In the genomic region with DNA sequence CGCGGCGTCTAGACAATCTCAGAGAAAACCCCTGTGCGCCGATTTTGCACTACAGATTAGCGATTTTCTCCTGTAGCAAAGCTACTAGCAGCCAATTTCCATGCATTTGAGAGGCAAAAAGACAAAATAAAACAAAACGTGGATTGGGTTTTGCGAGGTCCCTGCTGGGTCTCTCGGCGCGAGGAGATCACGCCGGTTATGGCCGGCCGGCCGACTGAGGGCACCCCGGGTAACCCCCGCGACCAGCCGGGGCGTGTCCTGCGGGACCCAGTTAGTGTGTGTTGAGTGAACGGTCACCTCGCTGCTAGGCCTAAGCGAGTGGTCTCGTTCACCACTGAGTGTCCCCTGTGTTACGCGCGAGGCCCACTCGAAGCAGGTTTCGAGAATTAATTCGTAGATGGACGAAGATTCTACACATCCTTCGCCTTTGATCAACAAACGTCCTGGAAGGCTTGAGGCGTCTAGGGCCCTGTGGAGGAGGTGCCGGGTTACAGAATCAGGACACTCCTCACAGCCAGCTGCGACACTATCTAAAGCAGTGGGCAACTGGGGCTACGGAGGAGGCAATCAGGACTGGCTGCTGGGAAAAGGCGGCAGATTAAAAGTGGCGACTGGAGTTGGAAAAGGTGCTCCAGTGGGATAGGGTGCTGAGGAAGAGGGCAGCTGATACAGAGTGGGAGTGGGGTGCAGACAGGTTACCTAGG, we compare ENCODE assay signal across 1 cellular context.
TF ChIP-seq lines count a peak whose summit lies in the region.

No MANE protein-coding gene starts in this region.

TF ChIP-seq in K562, 482 proteins besides CTCF, POLR2A, EP300 and RAD21:
- TF ChIP-seq ZNF347 (CRISPR knock-in tag; IDR thresholded peaks at IDR 0.05; ENCODE audit: low read depth) (no peak), CBX1 (IDR thresholded peaks at IDR 0.05; ENCODE audit: low read depth) (peak; percentile 14; the same call in 1 of the 2 replicates), ATF1 (CRISPR knock-in tag; IDR thresholded peaks at IDR 0.05) (no peak), ATF1 (tag; IDR thresholded peaks at IDR 0.05) (0 out of 2 replicates have a peak, but pooled peaks have one; percentile 30), ZFP36 (IDR thresholded peaks at IDR 0.05; ENCODE audit: low read depth, low read length, partially characterized antibody) (peak; percentile 79), SMAD1 (IDR thresholded peaks at IDR 0.05; ENCODE audit: low read depth, low read length, partially characterized antibody) (no peak), SMAD4 (CRISPR knock-in tag; conservative IDR thresholded peaks at IDR 0.05) (peak; percentile 95; the same call in 1 of the 2 replicates), RCOR1 (IDR thresholded peaks at IDR 0.05; ENCODE audit: borderline replicate concordance in 1 of 2, low read depth in 2 of 2, low read length in 2 of 2) (peak in 1 of 2 experiments; percentile 44; a peak in 1 of 4 replicates), GATAD2A (IDR thresholded peaks at IDR 0.05) (no peak), CBFA2T2 (conservative IDR thresholded peaks at IDR 0.05) (peak; percentile 55), BCOR (IDR thresholded peaks at IDR 0.05) (peak; percentile 5; the same call in 1 of the 2 replicates), CBFA2T3 (IDR thresholded peaks at IDR 0.05) (peak; percentile 74), MCM3 (IDR thresholded peaks at IDR 0.05) (no peak), TAL1 (IDR thresholded peaks at IDR 0.05) (peak; percentile 16; the same call in 1 of the 2 replicates), LCOR (CRISPR knock-in tag; IDR thresholded peaks at IDR 0.05) (peak; percentile 9; the same call in 1 of the 2 replicates), PTBP1 (IDR thresholded peaks at IDR 0.05; ENCODE audit: low read depth, low read length) (no peak), TCF3 (CRISPR knock-in tag; IDR thresholded peaks at IDR 0.05) (0 out of 2 replicates have a peak, but pooled peaks have one; percentile 5), FOXK2 (conservative IDR thresholded peaks at IDR 0.05 in 1 of 2, IDR thresholded peaks at IDR 0.05 in 1 of 2; ENCODE audit: low read depth in 2 of 2) (no peak), PRMT5 (CRISPR knock-in tag; IDR thresholded peaks at IDR 0.05) (no peak), ZNF431 (CRISPR knock-in tag; IDR thresholded peaks at IDR 0.05) (0 out of 2 replicates have a peak, but pooled peaks have one; percentile 38), ARID1B (IDR thresholded peaks at IDR 0.05) (peak; percentile 20; the same call in 1 of the 2 replicates), U2AF2 (optimal IDR thresholded peaks at IDR 0.05; ENCODE audit: low read depth, low read length) (no peak)
- TF ChIP-seq, protein P1, sequence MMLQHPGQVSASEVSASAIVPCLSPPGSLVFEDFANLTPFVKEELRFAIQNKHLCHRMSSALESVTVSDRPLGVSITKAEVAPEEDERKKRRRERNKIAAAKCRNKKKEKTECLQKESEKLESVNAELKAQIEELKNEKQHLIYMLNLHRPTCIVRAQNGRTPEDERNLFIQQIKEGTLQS (IDR thresholded peaks at IDR 0.05) = no peak
- TF ChIP-seq, protein P1 (CRISPR knock-in tag; conservative IDR thresholded peaks at IDR 0.05) = 0 out of 2 replicates have a peak, but pooled peaks have one; percentile 39
- TF ChIP-seq, protein P2, sequence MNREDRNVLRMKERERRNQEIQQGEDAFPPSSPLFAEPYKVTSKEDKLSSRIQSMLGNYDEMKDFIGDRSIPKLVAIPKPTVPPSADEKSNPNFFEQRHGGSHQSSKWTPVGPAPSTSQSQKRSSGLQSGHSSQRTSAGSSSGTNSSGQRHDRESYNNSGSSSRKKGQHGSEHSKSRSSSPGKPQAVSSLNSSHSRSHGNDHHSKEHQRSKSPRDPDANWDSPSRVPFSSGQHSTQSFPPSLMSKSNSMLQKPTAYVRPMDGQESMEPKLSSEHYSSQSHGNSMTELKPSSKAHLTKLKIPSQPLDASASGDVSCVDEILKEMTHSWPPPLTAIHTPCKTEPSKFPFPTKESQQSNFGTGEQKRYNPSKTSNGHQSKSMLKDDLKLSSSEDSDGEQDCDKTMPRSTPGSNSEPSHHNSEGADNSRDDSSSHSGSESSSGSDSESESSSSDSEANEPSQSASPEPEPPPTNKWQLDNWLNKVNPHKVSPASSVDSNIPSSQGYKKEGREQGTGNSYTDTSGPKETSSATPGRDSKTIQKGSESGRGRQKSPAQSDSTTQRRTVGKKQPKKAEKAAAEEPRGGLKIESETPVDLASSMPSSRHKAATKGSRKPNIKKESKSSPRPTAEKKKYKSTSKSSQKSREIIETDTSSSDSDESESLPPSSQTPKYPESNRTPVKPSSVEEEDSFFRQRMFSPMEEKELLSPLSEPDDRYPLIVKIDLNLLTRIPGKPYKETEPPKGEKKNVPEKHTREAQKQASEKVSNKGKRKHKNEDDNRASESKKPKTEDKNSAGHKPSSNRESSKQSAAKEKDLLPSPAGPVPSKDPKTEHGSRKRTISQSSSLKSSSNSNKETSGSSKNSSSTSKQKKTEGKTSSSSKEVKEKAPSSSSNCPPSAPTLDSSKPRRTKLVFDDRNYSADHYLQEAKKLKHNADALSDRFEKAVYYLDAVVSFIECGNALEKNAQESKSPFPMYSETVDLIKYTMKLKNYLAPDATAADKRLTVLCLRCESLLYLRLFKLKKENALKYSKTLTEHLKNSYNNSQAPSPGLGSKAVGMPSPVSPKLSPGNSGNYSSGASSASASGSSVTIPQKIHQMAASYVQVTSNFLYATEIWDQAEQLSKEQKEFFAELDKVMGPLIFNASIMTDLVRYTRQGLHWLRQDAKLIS (CRISPR knock-in tag; IDR thresholded peaks at IDR 0.05) = 0 out of 2 replicates have a peak, but pooled peaks have one; percentile 73
- TF ChIP-seq, protein P3, sequence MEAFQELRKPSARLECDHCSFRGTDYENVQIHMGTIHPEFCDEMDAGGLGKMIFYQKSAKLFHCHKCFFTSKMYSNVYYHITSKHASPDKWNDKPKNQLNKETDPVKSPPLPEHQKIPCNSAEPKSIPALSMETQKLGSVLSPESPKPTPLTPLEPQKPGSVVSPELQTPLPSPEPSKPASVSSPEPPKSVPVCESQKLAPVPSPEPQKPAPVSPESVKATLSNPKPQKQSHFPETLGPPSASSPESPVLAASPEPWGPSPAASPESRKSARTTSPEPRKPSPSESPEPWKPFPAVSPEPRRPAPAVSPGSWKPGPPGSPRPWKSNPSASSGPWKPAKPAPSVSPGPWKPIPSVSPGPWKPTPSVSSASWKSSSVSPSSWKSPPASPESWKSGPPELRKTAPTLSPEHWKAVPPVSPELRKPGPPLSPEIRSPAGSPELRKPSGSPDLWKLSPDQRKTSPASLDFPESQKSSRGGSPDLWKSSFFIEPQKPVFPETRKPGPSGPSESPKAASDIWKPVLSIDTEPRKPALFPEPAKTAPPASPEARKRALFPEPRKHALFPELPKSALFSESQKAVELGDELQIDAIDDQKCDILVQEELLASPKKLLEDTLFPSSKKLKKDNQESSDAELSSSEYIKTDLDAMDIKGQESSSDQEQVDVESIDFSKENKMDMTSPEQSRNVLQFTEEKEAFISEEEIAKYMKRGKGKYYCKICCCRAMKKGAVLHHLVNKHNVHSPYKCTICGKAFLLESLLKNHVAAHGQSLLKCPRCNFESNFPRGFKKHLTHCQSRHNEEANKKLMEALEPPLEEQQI (IDR thresholded peaks at IDR 0.05) = no peak
- TF ChIP-seq, protein P4, sequence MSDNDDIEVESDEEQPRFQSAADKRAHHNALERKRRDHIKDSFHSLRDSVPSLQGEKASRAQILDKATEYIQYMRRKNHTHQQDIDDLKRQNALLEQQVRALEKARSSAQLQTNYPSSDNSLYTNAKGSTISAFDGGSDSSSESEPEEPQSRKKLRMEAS (CRISPR knock-in tag; IDR thresholded peaks at IDR 0.05) = peak; percentile 31; the same call in 1 of the 2 replicates
- TF ChIP-seq, protein P5, sequence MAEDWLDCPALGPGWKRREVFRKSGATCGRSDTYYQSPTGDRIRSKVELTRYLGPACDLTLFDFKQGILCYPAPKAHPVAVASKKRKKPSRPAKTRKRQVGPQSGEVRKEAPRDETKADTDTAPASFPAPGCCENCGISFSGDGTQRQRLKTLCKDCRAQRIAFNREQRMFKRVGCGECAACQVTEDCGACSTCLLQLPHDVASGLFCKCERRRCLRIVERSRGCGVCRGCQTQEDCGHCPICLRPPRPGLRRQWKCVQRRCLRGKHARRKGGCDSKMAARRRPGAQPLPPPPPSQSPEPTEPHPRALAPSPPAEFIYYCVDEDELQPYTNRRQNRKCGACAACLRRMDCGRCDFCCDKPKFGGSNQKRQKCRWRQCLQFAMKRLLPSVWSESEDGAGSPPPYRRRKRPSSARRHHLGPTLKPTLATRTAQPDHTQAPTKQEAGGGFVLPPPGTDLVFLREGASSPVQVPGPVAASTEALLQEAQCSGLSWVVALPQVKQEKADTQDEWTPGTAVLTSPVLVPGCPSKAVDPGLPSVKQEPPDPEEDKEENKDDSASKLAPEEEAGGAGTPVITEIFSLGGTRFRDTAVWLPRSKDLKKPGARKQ (CRISPR knock-in tag; IDR thresholded peaks at IDR 0.05) = 0 out of 2 replicates have a peak, but pooled peaks have one; percentile 87
TF ChIP-seq in K562: peak in this region for 17.
